Comparison of ENCODE assay signal across 1 cellular context in the genomic region with DNA sequence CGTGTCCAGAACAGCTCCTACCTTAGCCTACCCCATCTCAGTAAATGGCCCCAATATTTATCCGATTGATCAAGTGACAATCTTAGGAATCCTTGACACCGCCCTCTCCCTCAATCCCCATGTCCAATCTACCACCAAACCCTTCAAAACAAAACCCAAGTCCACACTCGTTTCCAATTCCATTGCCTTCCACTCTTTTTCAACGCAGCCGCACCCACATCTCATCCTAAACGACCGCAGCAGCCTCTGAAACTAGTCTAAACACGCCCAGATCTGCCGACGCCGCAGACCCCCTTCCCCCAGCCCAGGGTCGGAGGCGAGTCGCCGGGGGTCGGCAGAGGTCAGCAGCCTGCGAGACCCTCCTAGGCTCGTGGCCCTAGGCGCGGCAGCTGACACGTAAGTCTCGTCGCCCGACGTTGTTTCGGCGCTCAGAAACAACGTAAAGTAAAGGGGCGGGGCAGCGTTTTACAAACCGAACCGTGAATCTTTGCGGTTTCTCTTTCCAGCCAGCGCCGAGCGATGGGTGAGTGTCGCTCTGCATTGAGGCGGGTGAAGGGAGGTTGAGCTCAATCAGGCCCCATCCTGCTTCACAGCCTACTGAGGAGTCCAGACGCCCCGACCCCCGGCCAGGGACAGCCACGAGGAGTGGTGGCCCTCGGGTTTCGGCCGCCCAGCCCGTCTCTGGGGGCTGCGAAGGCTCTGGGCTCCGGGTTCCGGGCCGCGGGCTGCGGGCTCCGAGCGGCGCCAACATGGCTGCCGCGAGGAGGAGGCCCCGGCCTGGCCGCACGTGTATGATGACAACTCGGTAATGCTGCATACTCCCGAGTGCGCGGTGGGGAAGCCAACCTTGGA.
TF ChIP-seq lines count a peak whose summit lies in the region.

A gene (plus strand): TSS at position 463 of the 852 bp plus-strand sequence. CDS start 57 bp downstream, at position 520.

TF ChIP-seq in HepG2, 621 proteins besides CTCF, POLR2A, EP300 and RAD21 (continued from another document and continues in another):
- TF ChIP-seq, protein P1, sequence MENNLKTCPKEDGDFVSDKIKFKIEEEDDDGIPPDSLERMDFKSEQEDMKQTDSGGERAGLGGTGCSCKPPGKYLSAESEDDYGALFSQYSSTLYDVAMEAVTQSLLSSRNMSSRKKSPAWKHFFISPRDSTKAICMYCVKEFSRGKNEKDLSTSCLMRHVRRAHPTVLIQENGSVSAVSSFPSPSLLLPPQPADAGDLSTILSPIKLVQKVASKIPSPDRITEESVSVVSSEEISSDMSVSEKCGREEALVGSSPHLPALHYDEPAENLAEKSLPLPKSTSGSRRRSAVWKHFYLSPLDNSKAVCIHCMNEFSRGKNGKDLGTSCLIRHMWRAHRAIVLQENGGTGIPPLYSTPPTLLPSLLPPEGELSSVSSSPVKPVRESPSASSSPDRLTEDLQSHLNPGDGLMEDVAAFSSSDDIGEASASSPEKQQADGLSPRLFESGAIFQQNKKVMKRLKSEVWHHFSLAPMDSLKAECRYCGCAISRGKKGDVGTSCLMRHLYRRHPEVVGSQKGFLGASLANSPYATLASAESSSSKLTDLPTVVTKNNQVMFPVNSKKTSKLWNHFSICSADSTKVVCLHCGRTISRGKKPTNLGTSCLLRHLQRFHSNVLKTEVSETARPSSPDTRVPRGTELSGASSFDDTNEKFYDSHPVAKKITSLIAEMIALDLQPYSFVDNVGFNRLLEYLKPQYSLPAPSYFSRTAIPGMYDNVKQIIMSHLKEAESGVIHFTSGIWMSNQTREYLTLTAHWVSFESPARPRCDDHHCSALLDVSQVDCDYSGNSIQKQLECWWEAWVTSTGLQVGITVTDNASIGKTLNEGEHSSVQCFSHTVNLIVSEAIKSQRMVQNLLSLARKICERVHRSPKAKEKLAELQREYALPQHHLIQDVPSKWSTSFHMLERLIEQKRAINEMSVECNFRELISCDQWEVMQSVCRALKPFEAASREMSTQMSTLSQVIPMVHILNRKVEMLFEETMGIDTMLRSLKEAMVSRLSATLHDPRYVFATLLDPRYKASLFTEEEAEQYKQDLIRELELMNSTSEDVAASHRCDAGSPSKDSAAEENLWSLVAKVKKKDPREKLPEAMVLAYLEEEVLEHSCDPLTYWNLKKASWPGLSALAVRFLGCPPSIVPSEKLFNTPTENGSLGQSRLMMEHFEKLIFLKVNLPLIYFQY (CRISPR knock-in tag; IDR thresholded peaks at IDR 0.05; ENCODE audit: borderline replicate concordance) = no peak; the same call in 1 of the 2 replicates
- TF ChIP-seq, protein P2, sequence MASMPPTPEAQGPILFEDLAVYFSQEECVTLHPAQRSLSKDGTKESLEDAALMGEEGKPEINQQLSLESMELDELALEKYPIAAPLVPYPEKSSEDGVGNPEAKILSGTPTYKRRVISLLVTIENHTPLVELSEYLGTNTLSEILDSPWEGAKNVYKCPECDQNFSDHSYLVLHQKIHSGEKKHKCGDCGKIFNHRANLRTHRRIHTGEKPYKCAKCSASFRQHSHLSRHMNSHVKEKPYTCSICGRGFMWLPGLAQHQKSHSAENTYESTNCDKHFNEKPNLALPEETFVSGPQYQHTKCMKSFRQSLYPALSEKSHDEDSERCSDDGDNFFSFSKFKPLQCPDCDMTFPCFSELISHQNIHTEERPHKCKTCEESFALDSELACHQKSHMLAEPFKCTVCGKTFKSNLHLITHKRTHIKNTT (CRISPR knock-in tag; IDR thresholded peaks at IDR 0.05) = no peak
- TF ChIP-seq ARNTL (CRISPR knock-in tag; IDR thresholded peaks at IDR 0.05) (peak; percentile 50), ZBTB7A (CRISPR knock-in tag; IDR thresholded peaks at IDR 0.05) (peak; percentile 100), ZNF776 (CRISPR knock-in tag; IDR thresholded peaks at IDR 0.05) (no peak; the same call in 1 of the 2 replicates), TBX2 (CRISPR knock-in tag; IDR thresholded peaks at IDR 0.05; ENCODE audit: borderline replicate concordance) (peak; percentile 85), GZF1 (CRISPR knock-in tag; IDR thresholded peaks at IDR 0.05) (no peak; the same call in 1 of the 2 replicates), FOXM1 (CRISPR knock-in tag; IDR thresholded peaks at IDR 0.05) (peak; percentile 95), AKAP8 (CRISPR knock-in tag; IDR thresholded peaks at IDR 0.05) (no peak; the same call in 1 of the 2 replicates), IRX3 (CRISPR knock-in tag; IDR thresholded peaks at IDR 0.05; ENCODE audit: borderline replicate concordance, low read depth) (no peak; the same call in 1 of the 2 replicates), POLR2G (IDR thresholded peaks at IDR 0.05; ENCODE audit: low read depth, low read length) (peak; percentile 100), ZFP41 (CRISPR knock-in tag; IDR thresholded peaks at IDR 0.05; ENCODE audit: borderline replicate concordance) (no peak), CREM (IDR thresholded peaks at IDR 0.05) (peak; percentile 99), CREM (CRISPR knock-in tag; IDR thresholded peaks at IDR 0.05) (peak; percentile 95), TBX3 (IDR thresholded peaks at IDR 0.05; ENCODE audit: borderline replicate concordance) (peak; percentile 31; the same call in 1 of the 2 replicates), ZFYVE20 (CRISPR knock-in tag; IDR thresholded peaks at IDR 0.05; ENCODE audit: borderline replicate concordance, low read depth) (no peak), ZNF839 (CRISPR knock-in tag; IDR thresholded peaks at IDR 0.05; ENCODE audit: borderline replicate concordance) (no peak), SCMH1 (CRISPR knock-in tag; IDR thresholded peaks at IDR 0.05; ENCODE audit: borderline replicate concordance) (no peak), ZNF251 (CRISPR knock-in tag; IDR thresholded peaks at IDR 0.05) (0 out of 2 replicates have a peak, but pooled peaks have one; percentile 36), ZNF567 (CRISPR knock-in tag; IDR thresholded peaks at IDR 0.05; ENCODE audit: borderline replicate concordance) (no peak; the same call in 1 of the 2 replicates), ZNF264 (CRISPR knock-in tag; IDR thresholded peaks at IDR 0.05) (peak; percentile 72; the same call in 1 of the 2 replicates), KDM4B (CRISPR knock-in tag; IDR thresholded peaks at IDR 0.05) (no peak; the same call in 1 of the 2 replicates), KMT2B (CRISPR knock-in tag; IDR thresholded peaks at IDR 0.05) (peak; percentile 91), ZNF292 (CRISPR knock-in tag; IDR thresholded peaks at IDR 0.05; ENCODE audit: borderline replicate concordance, low read depth) (no peak), MYC (CRISPR knock-in tag; IDR thresholded peaks at IDR 0.05; ENCODE audit: borderline replicate concordance) (peak; percentile 97), ZNF431 (CRISPR knock-in tag; IDR thresholded peaks at IDR 0.05; ENCODE audit: borderline replicate concordance, low read depth) (no peak), ADNP (CRISPR knock-in tag; IDR thresholded peaks at IDR 0.05) (no peak), PHF21A (CRISPR knock-in tag; IDR thresholded peaks at IDR 0.05) (no peak), GLI4 (CRISPR knock-in tag; IDR thresholded peaks at IDR 0.05; ENCODE audit: borderline replicate concordance) (no peak; the same call in 1 of the 2 replicates), ZNF780A (CRISPR knock-in tag; IDR thresholded peaks at IDR 0.05) (no peak), HNRNPH1 (optimal IDR thresholded peaks at IDR 0.05; ENCODE audit: low read depth, low read length) (no peak), ZNF317 (CRISPR knock-in tag; IDR thresholded peaks at IDR 0.05) (peak; percentile 78; the same call in 1 of the 2 replicates), KAT7 (CRISPR knock-in tag; IDR thresholded peaks at IDR 0.05; ENCODE audit: borderline replicate concordance) (peak; percentile 80), ZFP62 (CRISPR knock-in tag; IDR thresholded peaks at IDR 0.05) (peak; percentile 57; the same call in 1 of the 2 replicates), ZNF225 (CRISPR knock-in tag; IDR thresholded peaks at IDR 0.05) (peak; percentile 58; the same call in 1 of the 2 replicates), ZNF790 (CRISPR knock-in tag; IDR thresholded peaks at IDR 0.05; ENCODE audit: borderline replicate concordance) (no peak)
- TF ChIP-seq, protein P3, sequence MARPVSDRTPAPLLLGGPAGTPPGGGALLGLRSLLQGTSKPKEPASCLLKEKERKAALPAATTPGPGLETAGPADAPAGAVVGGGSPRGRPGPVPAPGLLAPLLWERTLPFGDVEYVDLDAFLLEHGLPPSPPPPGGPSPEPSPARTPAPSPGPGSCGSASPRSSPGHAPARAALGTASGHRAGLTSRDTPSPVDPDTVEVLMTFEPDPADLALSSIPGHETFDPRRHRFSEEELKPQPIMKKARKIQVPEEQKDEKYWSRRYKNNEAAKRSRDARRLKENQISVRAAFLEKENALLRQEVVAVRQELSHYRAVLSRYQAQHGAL (CRISPR knock-in tag; IDR thresholded peaks at IDR 0.05; ENCODE audit: not compliant biosample characterization) = peak; percentile 86
- TF ChIP-seq, protein P4, sequence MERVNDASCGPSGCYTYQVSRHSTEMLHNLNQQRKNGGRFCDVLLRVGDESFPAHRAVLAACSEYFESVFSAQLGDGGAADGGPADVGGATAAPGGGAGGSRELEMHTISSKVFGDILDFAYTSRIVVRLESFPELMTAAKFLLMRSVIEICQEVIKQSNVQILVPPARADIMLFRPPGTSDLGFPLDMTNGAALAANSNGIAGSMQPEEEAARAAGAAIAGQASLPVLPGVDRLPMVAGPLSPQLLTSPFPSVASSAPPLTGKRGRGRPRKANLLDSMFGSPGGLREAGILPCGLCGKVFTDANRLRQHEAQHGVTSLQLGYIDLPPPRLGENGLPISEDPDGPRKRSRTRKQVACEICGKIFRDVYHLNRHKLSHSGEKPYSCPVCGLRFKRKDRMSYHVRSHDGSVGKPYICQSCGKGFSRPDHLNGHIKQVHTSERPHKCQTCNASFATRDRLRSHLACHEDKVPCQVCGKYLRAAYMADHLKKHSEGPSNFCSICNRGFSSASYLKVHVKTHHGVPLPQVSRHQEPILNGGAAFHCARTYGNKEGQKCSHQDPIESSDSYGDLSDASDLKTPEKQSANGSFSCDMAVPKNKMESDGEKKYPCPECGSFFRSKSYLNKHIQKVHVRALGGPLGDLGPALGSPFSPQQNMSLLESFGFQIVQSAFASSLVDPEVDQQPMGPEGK (CRISPR knock-in tag; IDR thresholded peaks at IDR 0.05) = peak; percentile 39; the same call in 1 of the 2 replicates
- TF ChIP-seq, protein P5, sequence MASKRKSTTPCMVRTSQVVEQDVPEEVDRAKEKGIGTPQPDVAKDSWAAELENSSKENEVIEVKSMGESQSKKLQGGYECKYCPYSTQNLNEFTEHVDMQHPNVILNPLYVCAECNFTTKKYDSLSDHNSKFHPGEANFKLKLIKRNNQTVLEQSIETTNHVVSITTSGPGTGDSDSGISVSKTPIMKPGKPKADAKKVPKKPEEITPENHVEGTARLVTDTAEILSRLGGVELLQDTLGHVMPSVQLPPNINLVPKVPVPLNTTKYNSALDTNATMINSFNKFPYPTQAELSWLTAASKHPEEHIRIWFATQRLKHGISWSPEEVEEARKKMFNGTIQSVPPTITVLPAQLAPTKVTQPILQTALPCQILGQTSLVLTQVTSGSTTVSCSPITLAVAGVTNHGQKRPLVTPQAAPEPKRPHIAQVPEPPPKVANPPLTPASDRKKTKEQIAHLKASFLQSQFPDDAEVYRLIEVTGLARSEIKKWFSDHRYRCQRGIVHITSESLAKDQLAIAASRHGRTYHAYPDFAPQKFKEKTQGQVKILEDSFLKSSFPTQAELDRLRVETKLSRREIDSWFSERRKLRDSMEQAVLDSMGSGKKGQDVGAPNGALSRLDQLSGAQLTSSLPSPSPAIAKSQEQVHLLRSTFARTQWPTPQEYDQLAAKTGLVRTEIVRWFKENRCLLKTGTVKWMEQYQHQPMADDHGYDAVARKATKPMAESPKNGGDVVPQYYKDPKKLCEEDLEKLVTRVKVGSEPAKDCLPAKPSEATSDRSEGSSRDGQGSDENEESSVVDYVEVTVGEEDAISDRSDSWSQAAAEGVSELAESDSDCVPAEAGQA (IDR thresholded peaks at IDR 0.05; ENCODE audit: low read depth) = peak; percentile 93
- TF ChIP-seq, protein P5 (CRISPR knock-in tag; IDR thresholded peaks at IDR 0.05; ENCODE audit: borderline replicate concordance) = no peak
- TF ChIP-seq, protein P6, sequence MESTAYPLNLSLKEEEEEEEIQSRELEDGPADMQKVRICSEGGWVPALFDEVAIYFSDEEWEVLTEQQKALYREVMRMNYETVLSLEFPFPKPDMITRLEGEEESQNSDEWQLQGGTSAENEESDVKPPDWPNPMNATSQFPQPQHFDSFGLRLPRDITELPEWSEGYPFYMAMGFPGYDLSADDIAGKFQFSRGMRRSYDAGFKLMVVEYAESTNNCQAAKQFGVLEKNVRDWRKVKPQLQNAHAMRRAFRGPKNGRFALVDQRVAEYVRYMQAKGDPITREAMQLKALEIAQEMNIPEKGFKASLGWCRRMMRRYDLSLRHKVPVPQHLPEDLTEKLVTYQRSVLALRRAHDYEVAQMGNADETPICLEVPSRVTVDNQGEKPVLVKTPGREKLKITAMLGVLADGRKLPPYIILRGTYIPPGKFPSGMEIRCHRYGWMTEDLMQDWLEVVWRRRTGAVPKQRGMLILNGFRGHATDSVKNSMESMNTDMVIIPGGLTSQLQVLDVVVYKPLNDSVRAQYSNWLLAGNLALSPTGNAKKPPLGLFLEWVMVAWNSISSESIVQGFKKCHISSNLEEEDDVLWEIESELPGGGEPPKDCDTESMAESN (CRISPR knock-in tag; conservative IDR thresholded peaks at IDR 0.05) = no peak
- TF ChIP-seq, protein P7, sequence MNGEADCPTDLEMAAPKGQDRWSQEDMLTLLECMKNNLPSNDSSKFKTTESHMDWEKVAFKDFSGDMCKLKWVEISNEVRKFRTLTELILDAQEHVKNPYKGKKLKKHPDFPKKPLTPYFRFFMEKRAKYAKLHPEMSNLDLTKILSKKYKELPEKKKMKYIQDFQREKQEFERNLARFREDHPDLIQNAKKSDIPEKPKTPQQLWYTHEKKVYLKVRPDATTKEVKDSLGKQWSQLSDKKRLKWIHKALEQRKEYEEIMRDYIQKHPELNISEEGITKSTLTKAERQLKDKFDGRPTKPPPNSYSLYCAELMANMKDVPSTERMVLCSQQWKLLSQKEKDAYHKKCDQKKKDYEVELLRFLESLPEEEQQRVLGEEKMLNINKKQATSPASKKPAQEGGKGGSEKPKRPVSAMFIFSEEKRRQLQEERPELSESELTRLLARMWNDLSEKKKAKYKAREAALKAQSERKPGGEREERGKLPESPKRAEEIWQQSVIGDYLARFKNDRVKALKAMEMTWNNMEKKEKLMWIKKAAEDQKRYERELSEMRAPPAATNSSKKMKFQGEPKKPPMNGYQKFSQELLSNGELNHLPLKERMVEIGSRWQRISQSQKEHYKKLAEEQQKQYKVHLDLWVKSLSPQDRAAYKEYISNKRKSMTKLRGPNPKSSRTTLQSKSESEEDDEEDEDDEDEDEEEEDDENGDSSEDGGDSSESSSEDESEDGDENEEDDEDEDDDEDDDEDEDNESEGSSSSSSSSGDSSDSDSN (CRISPR knock-in tag; IDR thresholded peaks at IDR 0.05) = peak; percentile 84
